ENCODE assay signal across 10 cellular contexts in genomic region chr2:6999161-6999877, GRCh38.
A peak's percentile ranks its signal among the peaks of the same experiment; 100 is the strongest.
DNase-seq lines count a peak whose midpoint lies in the region; ATAC-seq, FAIRE-seq and TF ChIP-seq lines count a peak whose summit lies in the region.
"Had no signal": no experiment of that assay in that cellular context is flagged by ENCODE, and none has a peak within 500 bp of the region (broad histone marks: within the 10 kb centered on the region; RNA-seq: fewer than 3 reads in every experiment).

No MANE protein-coding gene starts in this region.

- intact Hi-C loops in K562 (cut with micrococcal nuclease) = no loop called here

- peak; percentile 22 for DNase-seq in GM06990 (ENCODE audit: extremely low read depth, insufficient read length)
- DNase-seq in K562 (ENCODE audit: extremely low read depth in 1 of 4, low spot score in 3 of 4) = no peak
- no peak for DNase-seq in stimulated activated CD4-positive, alpha-beta T cell treated with anti-CD3 and anti-CD28 coated beads, Interleukin-15, amount 100 ng/mL, for 24 hours
- no peak for DNase-seq in effector CD8-positive, alpha-beta T cell (lab: John Stamatoyannopoulos, UW)
- no peak for DNase-seq in SIG-M5 (lab: John Stamatoyannopoulos, UW)
- no peak for DNase-seq in activated naive CD4-positive, alpha-beta T cell treated with anti-CD3 and anti-CD28 coated beads, Interleukin-2, amount 50 U/mL, for 72 hours (ENCODE audit: low spot score in 2 of 2)
- DNase-seq: activated CD4-positive, alpha-beta T cell treated with anti-CD3 and anti-CD28 coated beads for 4 hours; psoas muscle had no signal

- H4K20me1 ChIP-seq in K562 (replicated peaks; ENCODE audit: control insufficient read depth, insufficient read depth, low read length) = no peaks in the 10 kb centered on the region

- TF ChIP-seq RAD21 in K562 (CRISPR knock-in tag; conservative IDR thresholded peaks at IDR 0.05 in 1 of 2, IDR thresholded peaks at IDR 0.05 in 1 of 2) = no peak

- H3K9me3 Mint-ChIP-seq in activated naive CD4-positive, alpha-beta T cell treated with anti-CD3 and anti-CD28 coated beads, Interleukin-2, amount 50 U/mL, for 72 hours = no peaks in the 10 kb centered on the region

- no peaks in the 10 kb centered on the region for H3K9me1 ChIP-seq in K562 (ENCODE audit: control insufficient read depth, insufficient read depth, low read length)

- FAIRE-seq in K562 (lab: Jason Lieb, UNC) = no peak

- no peak for TF ChIP-seq POLR2A in K562 (conservative IDR thresholded peaks at IDR 0.05)

- 0 out of 5 replicates have a peak, but pooled peaks cover 0 to 3% of the 10 kb centered on the region in 2 experiments for H3K4me1 ChIP-seq in K562 (replicated peaks in 1 of 2; ENCODE audit: control insufficient read depth in 2 of 2, insufficient read depth in 2 of 2, low read length in 2 of 2)

- POLR2A ChIA-PET in K562 (lab: Yijun Ruan, JAX) = no interaction called here

- no peaks in the 10 kb centered on the region for H3K27me3 ChIP-seq in GM06990 (replicated peaks; ENCODE audit: control insufficient read depth, insufficient read depth, low read length)
- no peaks in the 10 kb centered on the region for H3K27me3 ChIP-seq in K562 (ENCODE audit: control insufficient read depth in 2 of 2, insufficient read depth in 2 of 2, low read length in 2 of 2)

- in situ Hi-C loops in K562 (cut with MboI) = no loop called here

- no TSS peak for BruUV-seq in K562 (replicated peaks; lab: Mats Ljungman, UMichigan)

- H3K36me3 ChIP-seq in GM06990 (ENCODE audit: control insufficient read depth, insufficient read depth, low read length) (no peaks in the 10 kb centered on the region), K562 (ENCODE audit: control insufficient read depth, insufficient read depth, low read length) (no peaks in the 10 kb centered on the region)

- peaks cover 5 to 10% of the 10 kb centered on the region in 2 donors for H3K36me3 Mint-ChIP-seq in activated naive CD4-positive, alpha-beta T cell treated with anti-CD3 and anti-CD28 coated beads, Interleukin-2, amount 50 U/mL, for 72 hours

- H3K4me3 ChIP-seq in GM06990 (replicated peaks; ENCODE audit: low read depth, low read length) = no peak overlapping the region
- no peak overlapping the region for H3K4me3 ChIP-seq in K562
- H3K4me3 ChIP-seq: psoas muscle had no signal

- WGBS in K562 (ENCODE audit: insufficient coverage, low coverage, missing lambda C conversion rate) = 65% methylated on average over 5 of the region's 7 CpGs

- no peak for TF ChIP-seq EP300 in K562 (IDR thresholded peaks at IDR 0.05; ENCODE audit: low read length)

- TF ChIP-seq CTCF in GM06990 (IDR thresholded peaks at IDR 0.05; ENCODE audit: insufficient read depth, low read length, poor library complexity, severe bottlenecking) (peak; percentile 4), K562 (IDR thresholded peaks at IDR 0.05 in 2 of 3, conservative IDR thresholded peaks at IDR 0.05 in 1 of 3; ENCODE audit: insufficient read depth in 2 of 3, low read depth in 1 of 3, low read length in 3 of 3) (no peak)

- H3K9ac ChIP-seq in K562 (ENCODE audit: insufficient read depth in 1 of 2, low read depth in 2 of 2, low read length in 2 of 2) = 0 out of 4 replicates have a peak overlapping the region, but pooled peaks of 1 of the 2 experiments have one; percentile 40

- no peak overlapping the region for H2AFZ ChIP-seq in K562 (ENCODE audit: low read depth, low read length)

- CTCF ChIA-PET in K562 (lab: Yijun Ruan, JAX; ENCODE audit: low intra/inter-chr PET ratio) = no interaction called here

- no peak overlapping the region for H3K4me2 ChIP-seq in K562 (ENCODE audit: insufficient read depth, low read length)

- H3K79me2 ChIP-seq in K562 (ENCODE audit: control insufficient read depth, insufficient read depth, low read length) = no peaks in the 10 kb centered on the region

- no peak overlapping the region for H3K27ac ChIP-seq in K562 (ENCODE audit: extremely low read depth, low read depth, low read length)
- H3K27ac ChIP-seq: psoas muscle had no signal

- ATAC-seq in GM19455 (IDR thresholded peaks at IDR 0.05; ENCODE audit: unreplicated experiment) = peak; percentile 68
- peak; percentile 89 for ATAC-seq in HG03103 (IDR thresholded peaks at IDR 0.05; ENCODE audit: low read depth, unreplicated experiment)
- ATAC-seq in K562 = no peak
- no peak for ATAC-seq in activated naive CD4-positive, alpha-beta T cell treated with anti-CD3 and anti-CD28 coated beads, Interleukin-2, amount 50 U/mL, for 72 hours

- peak overlapping the region in 1 of 2 donors; percentile 68 for H3K27ac Mint-ChIP-seq in activated naive CD4-positive, alpha-beta T cell treated with anti-CD3 and anti-CD28 coated beads, Interleukin-2, amount 50 U/mL, for 72 hours

- no peaks in the 10 kb centered on the region for H3K9me3 ChIP-seq in K562 (replicated peaks; ENCODE audit: control insufficient read depth, insufficient read depth, low read depth, low read length)
- H3K9me3 ChIP-seq: psoas muscle had no signal

TF ChIP-seq in K562, 482 proteins besides CTCF, POLR2A, EP300 and RAD21:
- TF ChIP-seq RFX5 (IDR thresholded peaks at IDR 0.05; ENCODE audit: low read depth, low read length) (no peak), RBM25 (IDR thresholded peaks at IDR 0.05; ENCODE audit: low read depth, low read length, severe bottlenecking) (peak; percentile 39)
TF ChIP-seq in K562: peak in this region for 1.

Comparison
In these comparisons a context has a peak if more than half of its experiments do, and no peak if none do; other contexts are left out.
1. ATAC-seq: peak in GM19455 (single experiment) and HG03103 (single experiment); none in K562 (single experiment) and activated naive CD4-positive, alpha-beta T cell treated with anti-CD3 and anti-CD28 coated beads, Interleukin-2, amount 50 U/mL, for 72 hours (0 of 2).